ENCODE assay signal across 12 cellular contexts in the genomic region with DNA sequence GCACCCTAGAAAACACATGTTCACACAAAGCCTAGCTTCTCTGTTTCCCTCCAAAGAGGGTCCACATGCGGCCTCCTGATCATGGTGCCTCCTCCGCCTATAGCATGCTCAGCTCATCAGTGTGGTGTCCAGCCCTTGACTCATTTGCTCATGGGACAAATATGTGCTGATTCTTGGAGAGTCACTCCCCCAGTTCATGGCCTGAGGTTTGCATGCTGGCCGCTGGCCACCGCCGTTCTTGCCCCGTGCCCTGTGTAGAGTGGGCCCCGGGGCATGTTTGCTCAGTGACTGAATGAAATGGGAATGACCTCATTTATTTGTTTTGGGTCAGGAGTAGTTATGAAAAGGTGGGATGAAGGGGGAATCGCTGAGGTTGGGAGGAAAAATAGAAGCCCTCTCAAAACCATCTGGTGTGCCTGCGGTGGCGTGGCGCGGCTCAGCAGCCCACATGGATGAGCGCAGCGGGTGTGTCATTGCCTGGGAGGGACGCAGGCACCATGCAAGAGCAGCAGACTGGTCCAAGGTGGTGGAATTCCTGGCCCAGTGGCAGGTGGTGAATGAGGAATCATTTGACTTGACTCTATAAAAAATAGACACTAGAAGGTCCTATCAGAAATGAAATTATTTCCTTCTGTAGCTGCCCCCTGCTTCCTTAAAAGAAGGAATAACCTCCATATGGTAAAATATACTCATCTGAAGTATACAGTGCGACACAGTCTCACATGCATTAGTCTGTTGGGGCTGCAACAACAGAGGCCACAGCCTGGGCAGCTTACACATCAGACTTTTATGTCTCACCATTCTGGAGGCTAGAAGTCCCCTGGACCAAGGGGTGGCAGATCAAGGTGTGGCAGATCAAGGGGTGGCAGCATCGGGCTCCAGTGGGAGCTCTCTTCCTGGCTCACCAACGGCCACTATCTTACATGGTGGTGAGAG. TPM values are rescaled to one million over a fixed set of nuclear protein-coding genes. Genes with fewer than 3 reads are reported as not detected.
DNase-seq lines count a peak whose midpoint lies in the region; ATAC-seq and TF ChIP-seq lines count a peak whose summit lies in the region.
"Had no signal": no experiment of that assay in that cellular context is flagged by ENCODE, and none has a peak within 500 bp of the region (broad histone marks: within the 10 kb centered on the region; RNA-seq: fewer than 3 reads in every experiment).

No MANE protein-coding gene starts in this region.

- CTCF ChIA-PET in naive thymus-derived CD4-positive, alpha-beta T cell (lab: Charles Lee) = no interaction called here
- CTCF ChIA-PET in WTC11 (lab: Charles Lee) = no interaction called here

- POLR2A ChIA-PET in naive thymus-derived CD4-positive, alpha-beta T cell (lab: Charles Lee) = no interaction called here
- POLR2A ChIA-PET in WTC11 (lab: Charles Lee) = no interaction called here

- H3K9me3 Mint-ChIP-seq in HFFc6 (peaks cover 8% of the 10 kb centered on the region), WTC11 (peaks cover 5% of the 10 kb centered on the region; the same call in 1 of the 2 replicates)
- peaks cover 0 to 5% (median 0%) of the 10 kb centered on the region in 11 donors for H3K9me3 Mint-ChIP-seq in naive thymus-derived CD4-positive, alpha-beta T cell
- H3K9me3 Mint-ChIP-seq: activated T-helper 17 cell treated with anti-CD3 and anti-CD28 coated beads, Interleukin-2, amount 50 U/mL, for 72 hours had no signal

- H3K36me3 ChIP-seq in naive thymus-derived CD4-positive, alpha-beta T cell (ENCODE audit: control insufficient read depth in 2 of 3, insufficient read depth in 3 of 3, low read length in 3 of 3) = no peaks in the 10 kb centered on the region

- H3K4me1 Mint-ChIP-seq in HFFc6 (ENCODE audit: low read depth) = peaks cover 22% of the 10 kb centered on the region
- no peaks in the 10 kb centered on the region for H3K4me1 Mint-ChIP-seq in naive thymus-derived CD4-positive, alpha-beta T cell
- peaks cover 27% of the 10 kb centered on the region for H3K4me1 Mint-ChIP-seq in WTC11
- H3K4me1 Mint-ChIP-seq: activated T-helper 17 cell treated with anti-CD3 and anti-CD28 coated beads, Interleukin-2, amount 50 U/mL, for 72 hours had no signal

- H3K27me3 ChIP-seq in naive thymus-derived CD4-positive, alpha-beta T cell (ENCODE audit: control insufficient read depth in 2 of 2, insufficient read depth in 2 of 2, low read length in 2 of 2) = no peaks in the 10 kb centered on the region
- H3K27me3 ChIP-seq: BLaER1 treated with 17β-estradiol and CSF1 and Interleukin-3, amounts not matched to agents 10 nM and 100 nM had no signal

- no peak for ATAC-seq in naive thymus-derived CD4-positive, alpha-beta T cell
- ATAC-seq in WTC11 = no peak
- ATAC-seq: activated T-helper 17 cell treated with anti-CD3 and anti-CD28 coated beads, Interleukin-2, amount 50 U/mL, for 72 hours; stimulated activated naive CD8-positive, alpha-beta T cell treated with anti-CD3 and anti-CD28 coated beads, Interleukin-15, Interleukin-2, amounts not matched to agents 100 U/mL and 50 U/mL, for 24 hours had no signal

- TF ChIP-seq CTCF in HFFc6 (IDR thresholded peaks at IDR 0.05) (no peak), foreskin fibroblast (IDR thresholded peaks at IDR 0.05; ENCODE audit: low read depth, low read length) (no peak), WTC11 (IDR thresholded peaks at IDR 0.05) (no peak)

- H3K9me3 ChIP-seq in naive thymus-derived CD4-positive, alpha-beta T cell (ENCODE audit: control insufficient read depth in 2 of 3, low read length in 3 of 3) = no peaks in the 10 kb centered on the region

- no peaks in the 10 kb centered on the region for H3K4me1 ChIP-seq in naive thymus-derived CD4-positive, alpha-beta T cell (ENCODE audit: control insufficient read depth in 2 of 2, insufficient read depth in 2 of 2, low read length in 2 of 2)

- intact Hi-C loops in naive thymus-derived CD4-positive, alpha-beta T cell (cut with micrococcal nuclease) = no loop called here

- H3K27ac Mint-ChIP-seq in HFFc6 (peak overlapping the region; percentile 81), WTC11 (no peak overlapping the region)
- H3K27ac Mint-ChIP-seq in naive thymus-derived CD4-positive, alpha-beta T cell = no peak overlapping the region
- H3K27ac Mint-ChIP-seq: activated T-helper 17 cell treated with anti-CD3 and anti-CD28 coated beads, Interleukin-2, amount 50 U/mL, for 72 hours had no signal

- H3K4me3 Mint-ChIP-seq in HFFc6 (peak overlapping the region; percentile 16; the same call in 1 of the 2 replicates), WTC11 (no peak overlapping the region)
- no peak overlapping the region for H3K4me3 Mint-ChIP-seq in naive thymus-derived CD4-positive, alpha-beta T cell
- H3K4me3 Mint-ChIP-seq: activated T-helper 17 cell treated with anti-CD3 and anti-CD28 coated beads, Interleukin-2, amount 50 U/mL, for 72 hours had no signal

- H3K4me3 ChIP-seq in foreskin fibroblast (ENCODE audit: low read depth in 1 of 2, low read length in 2 of 2) = no peak overlapping the region
- H3K4me3 ChIP-seq in naive thymus-derived CD4-positive, alpha-beta T cell (ENCODE audit: low read length) = no peak overlapping the region
- H3K4me3 ChIP-seq: BLaER1 treated with 17β-estradiol and CSF1 and Interleukin-3, amounts not matched to agents 10 nM and 100 nM; SK-N-MC had no signal

- H3K27me3 Mint-ChIP-seq in HFFc6 (ENCODE audit: insufficient read depth) (peaks cover 11% of the 10 kb centered on the region), WTC11 (ENCODE audit: low read depth) (no peaks in the 10 kb centered on the region; the same call in 1 of the 2 replicates)
- peaks cover 0 to 18% (median 0%) of the 10 kb centered on the region in 5 donors for H3K27me3 Mint-ChIP-seq in naive thymus-derived CD4-positive, alpha-beta T cell
- H3K27me3 Mint-ChIP-seq: activated T-helper 17 cell treated with anti-CD3 and anti-CD28 coated beads, Interleukin-2, amount 50 U/mL, for 72 hours had no signal

- H3K27ac ChIP-seq in naive thymus-derived CD4-positive, alpha-beta T cell (ENCODE audit: low read depth, low read length) = no peak overlapping the region
- H3K27ac ChIP-seq: BLaER1 treated with 17β-estradiol and CSF1 and Interleukin-3, amounts not matched to agents 10 nM and 100 nM; SK-N-MC had no signal

- H3K36me3 Mint-ChIP-seq in HFFc6 (ENCODE audit: low read depth) (peaks cover 20% of the 10 kb centered on the region), WTC11 (peaks cover 12% of the 10 kb centered on the region; the same call in 1 of the 2 replicates)
- H3K36me3 Mint-ChIP-seq in naive thymus-derived CD4-positive, alpha-beta T cell = peaks cover 0 to 5% (median 0%) of the 10 kb centered on the region in 5 donors

- DNase-seq in 8988T (peak; percentile 28), HFFc6 (peak; percentile 95), SHP77 treated with DMSO at 0.1 percent for 48 hours (lab: John Stamatoyannopoulos, UW) (peak; percentile 98), foreskin fibroblast (peak; percentile 87 to 97), OCI-M2 (lab: John Stamatoyannopoulos, UW; ENCODE audit: unreplicated experiment) (no peak), GM19238 (ENCODE audit: insufficient read length, low spot score) (no peak), WTC11 (ENCODE audit: low spot score) (no peak)
- no peak for DNase-seq in naive thymus-derived CD4-positive, alpha-beta T cell
- DNase-seq: stimulated activated naive CD8-positive, alpha-beta T cell treated with anti-CD3 and anti-CD28 coated beads, Interleukin-15, Interleukin-2, amounts not matched to agents 100 U/mL and 50 U/mL, for 24 hours had no signal

TF ChIP-seq in WTC11, 78 proteins besides CTCF, POLR2A, EP300 and RAD21 (continues in another document):
- TF ChIP-seq, protein P1, sequence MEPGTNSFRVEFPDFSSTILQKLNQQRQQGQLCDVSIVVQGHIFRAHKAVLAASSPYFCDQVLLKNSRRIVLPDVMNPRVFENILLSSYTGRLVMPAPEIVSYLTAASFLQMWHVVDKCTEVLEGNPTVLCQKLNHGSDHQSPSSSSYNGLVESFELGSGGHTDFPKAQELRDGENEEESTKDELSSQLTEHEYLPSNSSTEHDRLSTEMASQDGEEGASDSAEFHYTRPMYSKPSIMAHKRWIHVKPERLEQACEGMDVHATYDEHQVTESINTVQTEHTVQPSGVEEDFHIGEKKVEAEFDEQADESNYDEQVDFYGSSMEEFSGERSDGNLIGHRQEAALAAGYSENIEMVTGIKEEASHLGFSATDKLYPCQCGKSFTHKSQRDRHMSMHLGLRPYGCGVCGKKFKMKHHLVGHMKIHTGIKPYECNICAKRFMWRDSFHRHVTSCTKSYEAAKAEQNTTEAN (CRISPR knock-in tag; IDR thresholded peaks at IDR 0.05) = no peak
- no peak for TF ChIP-seq JAZF1 (CRISPR knock-in tag; IDR thresholded peaks at IDR 0.05)
- TF ChIP-seq, protein P2, sequence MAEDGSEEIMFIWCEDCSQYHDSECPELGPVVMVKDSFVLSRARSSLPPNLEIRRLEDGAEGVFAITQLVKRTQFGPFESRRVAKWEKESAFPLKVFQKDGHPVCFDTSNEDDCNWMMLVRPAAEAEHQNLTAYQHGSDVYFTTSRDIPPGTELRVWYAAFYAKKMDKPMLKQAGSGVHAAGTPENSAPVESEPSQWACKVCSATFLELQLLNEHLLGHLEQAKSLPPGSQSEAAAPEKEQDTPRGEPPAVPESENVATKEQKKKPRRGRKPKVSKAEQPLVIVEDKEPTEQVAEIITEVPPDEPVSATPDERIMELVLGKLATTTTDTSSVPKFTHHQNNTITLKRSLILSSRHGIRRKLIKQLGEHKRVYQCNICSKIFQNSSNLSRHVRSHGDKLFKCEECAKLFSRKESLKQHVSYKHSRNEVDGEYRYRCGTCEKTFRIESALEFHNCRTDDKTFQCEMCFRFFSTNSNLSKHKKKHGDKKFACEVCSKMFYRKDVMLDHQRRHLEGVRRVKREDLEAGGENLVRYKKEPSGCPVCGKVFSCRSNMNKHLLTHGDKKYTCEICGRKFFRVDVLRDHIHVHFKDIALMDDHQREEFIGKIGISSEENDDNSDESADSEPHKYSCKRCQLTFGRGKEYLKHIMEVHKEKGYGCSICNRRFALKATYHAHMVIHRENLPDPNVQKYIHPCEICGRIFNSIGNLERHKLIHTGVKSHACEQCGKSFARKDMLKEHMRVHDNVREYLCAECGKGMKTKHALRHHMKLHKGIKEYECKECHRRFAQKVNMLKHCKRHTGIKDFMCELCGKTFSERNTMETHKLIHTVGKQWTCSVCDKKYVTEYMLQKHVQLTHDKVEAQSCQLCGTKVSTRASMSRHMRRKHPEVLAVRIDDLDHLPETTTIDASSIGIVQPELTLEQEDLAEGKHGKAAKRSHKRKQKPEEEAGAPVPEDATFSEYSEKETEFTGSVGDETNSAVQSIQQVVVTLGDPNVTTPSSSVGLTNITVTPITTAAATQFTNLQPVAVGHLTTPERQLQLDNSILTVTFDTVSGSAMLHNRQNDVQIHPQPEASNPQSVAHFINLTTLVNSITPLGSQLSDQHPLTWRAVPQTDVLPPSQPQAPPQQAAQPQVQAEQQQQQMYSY (CRISPR knock-in tag; IDR thresholded peaks at IDR 0.05) = no peak

RNA-seq across cellular contexts. Expression of a gene that starts 31.7 kb away (rescaled TPM):
- 10 to 100 TPM; 12.2 to 15.5 (median 13.6) TPM for total RNA-seq in HFFc6 (2021; fragmentation: NEBNext Ultra II Directional; extraction: Animal tissue kit (Norgen Biotek cat#: 25700))
- 10 to 100 TPM in 1 of 5 experiments, 1 to 10 TPM in 1, under 1 TPM in 3; 0.38 to 14.4 (median 0.49) TPM for total RNA-seq in naive thymus-derived CD4-positive, alpha-beta T cell
- 1 to 10 TPM in 1 of 2 donors, under 1 TPM in 1; 0.82 to 1.7 TPM for polyA plus RNA-seq in naive thymus-derived CD4-positive, alpha-beta T cell
- 8.7 to 9.5 TPM (median 9.4 TPM) in 3 replicates for total RNA-seq in WTC11 (2021)

Comparison
In these comparisons a context has a peak if more than half of its experiments do, and no peak if none do; other contexts are left out.
1. DNase-seq: peak in 8988T (single experiment), HFFc6 (single experiment), SHP77 treated with DMSO at 0.1 percent for 48 hours (single experiment) and foreskin fibroblast (2 of 2); none in OCI-M2 (single experiment), naive thymus-derived CD4-positive, alpha-beta T cell (0 of 9), GM19238 (single experiment) and WTC11 (single experiment).